In the genomic region with DNA sequence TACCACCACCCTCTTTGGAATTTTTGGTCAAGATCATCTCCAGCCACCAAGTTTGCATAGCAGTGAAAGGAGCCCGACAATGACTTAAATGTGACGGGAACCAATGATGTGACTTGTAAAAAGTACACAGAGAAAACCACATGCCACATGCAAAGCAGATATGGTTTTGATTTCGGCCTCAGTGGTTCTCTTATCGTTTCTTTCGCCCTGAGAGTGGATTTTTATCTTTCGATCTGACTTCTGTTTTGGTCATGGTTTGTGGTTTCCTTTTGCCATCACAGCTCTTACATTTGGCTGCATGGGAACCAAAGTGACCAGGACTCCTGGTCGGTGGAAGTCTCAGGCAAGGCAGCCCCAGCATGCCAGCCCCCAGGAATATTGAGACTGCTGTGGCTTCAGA, we compare ENCODE assay signal across 8 cellular contexts. TPM values are rescaled to one million over a fixed set of nuclear protein-coding genes. Genes with fewer than 3 reads are reported as not detected.
A peak's percentile ranks its signal among the peaks of the same experiment; 100 is the strongest.
DNase-seq lines count a peak whose midpoint lies in the region; ATAC-seq and TF ChIP-seq lines count a peak whose summit lies in the region.

No MANE protein-coding gene starts in this region.

- TF ChIP-seq POLR2A in spleen (IDR thresholded peaks at IDR 0.05) = no peak

- TF ChIP-seq CTCF in GM20000 (IDR thresholded peaks at IDR 0.05; ENCODE audit: extremely low read depth, missing control alignments) (no peak), spleen (IDR thresholded peaks at IDR 0.05 in 8 of 11, conservative IDR thresholded peaks at IDR 0.05 in 3 of 11) (no peak), upper lobe of right lung (IDR thresholded peaks at IDR 0.05) (no peak)

- H3K9me3 ChIP-seq in spleen (no peaks in the 10 kb centered on the region), upper lobe of right lung (no peaks in the 10 kb centered on the region)

- H3K4me1 ChIP-seq in spleen (peaks cover 16 to 51% (median 28%) of the 10 kb centered on the region in 6 donors), upper lobe of right lung (peaks cover 25% of the 10 kb centered on the region)

- H3K4me3 ChIP-seq in spleen (no peak overlapping the region), upper lobe of right lung (no peak overlapping the region)

- DNase-seq in ELR (ENCODE audit: low read depth) (peak; percentile 56), GM20000 (ENCODE audit: low spot score) (peak; percentile 59), astrocyte of the hippocampus (ENCODE audit: low read depth, low spot score) (peak; percentile 62), NCI-H446 (lab: John Stamatoyannopoulos, UW) (no peak), spleen (no peak), HPDE6-E6E7 (ENCODE audit: extremely low spot score) (no peak), upper lobe of right lung (no peak)

- ATAC-seq in HG03457 (IDR thresholded peaks at IDR 0.05; ENCODE audit: unreplicated experiment) = peak; percentile 95
- ATAC-seq in upper lobe of right lung = no peak

- H3K27ac ChIP-seq in spleen = no peak overlapping the region
- H3K27ac ChIP-seq in upper lobe of right lung = no peak overlapping the region

- intact Hi-C loops in spleen (cut with DNase I; ENCODE audit: low total_unique reads) (no loop called here), upper lobe of right lung (cut with DNase I) (no loop called here)

- H3K36me3 ChIP-seq in spleen (peaks cover 0 to 8% (median 0%) of the 10 kb centered on the region in 6 donors), upper lobe of right lung (no peaks in the 10 kb centered on the region)

- H3K27me3 ChIP-seq in spleen (replicated peaks in 1 of 7) (peaks cover 0 to 76% (median 0%) of the 10 kb centered on the region in 7 donors), upper lobe of right lung (no peaks in the 10 kb centered on the region)

- WGBS in spleen, 5 donors = 23 to 37% (median 28%) methylated on average over 7 of the region's 7 CpGs

RNA-seq across cellular contexts. Expression of gene TCF7L2, which starts 31.5 kb away (rescaled TPM):
- total RNA-seq in spleen (10 to 100 TPM; 19.5 to 85.6 (median 40.1) TPM), upper lobe of right lung (47.4 TPM)
- polyA plus RNA-seq in spleen = 10 to 100 TPM in 1 of 3 donors, 1 to 10 TPM in 2; 4.6 to 11.4 (median 6.0) TPM

Comparison
In these comparisons a context has a peak if more than half of its experiments do, and no peak if none do; other contexts are left out.
1. DNase-seq: peak in ELR (single experiment), GM20000 (single experiment) and astrocyte of the hippocampus (single experiment); none in NCI-H446 (0 of 2), spleen (single experiment), HPDE6-E6E7 (single experiment) and upper lobe of right lung (single experiment).